In genomic region chr7:682810-683209, GRCh38 we compare ENCODE assay signal across 17 cellular contexts.
"Had no signal": no experiment of that assay in that cellular context is flagged by ENCODE, and none has a peak within 500 bp of the region (broad histone marks: within the 10 kb centered on the region; RNA-seq: fewer than 3 reads in every experiment).

No MANE protein-coding gene starts in this region.

- H3K4me1 ChIP-seq: breast epithelium, Peyer's patch had no signal

- H3K27me3 ChIP-seq: breast epithelium, Peyer's patch had no signal

- ATAC-seq: activated CD8-positive, alpha-beta T cell treated with anti-CD3 and anti-CD28 coated beads for 36 hours; T-cell had no signal

- H3K36me3 ChIP-seq: breast epithelium had no signal

- DNase-seq: activated CD4-positive, alpha-beta T cell treated with anti-CD3 and anti-CD28 coated beads for 4 hours; activated CD8-positive, alpha-beta memory T cell treated with anti-CD3 and anti-CD28 coated beads, Interleukin-2, amount 50 U/mL, for 4 hours; activated CD8-positive, alpha-beta T cell treated with anti-CD3 and anti-CD28 coated beads for 36 hours; Kasumi-1; KBM-7; NCI-H1105 treated with DMSO at 0.1 percent for 48 hours; NCI-H1436 treated with DMSO at 0.1 percent for 48 hours; NCI-H187; NCI-H2081; NCI-H446; NCI-H524; Peyer's patch; SHP77 treated with DMSO at 0.1 percent for 48 hours; T-cell; T-helper 2 cell had no signal

- H3K27ac ChIP-seq: breast epithelium, Peyer's patch, VCaP had no signal

- H3K4me3 ChIP-seq: breast epithelium, Peyer's patch had no signal
